In the genomic region with DNA sequence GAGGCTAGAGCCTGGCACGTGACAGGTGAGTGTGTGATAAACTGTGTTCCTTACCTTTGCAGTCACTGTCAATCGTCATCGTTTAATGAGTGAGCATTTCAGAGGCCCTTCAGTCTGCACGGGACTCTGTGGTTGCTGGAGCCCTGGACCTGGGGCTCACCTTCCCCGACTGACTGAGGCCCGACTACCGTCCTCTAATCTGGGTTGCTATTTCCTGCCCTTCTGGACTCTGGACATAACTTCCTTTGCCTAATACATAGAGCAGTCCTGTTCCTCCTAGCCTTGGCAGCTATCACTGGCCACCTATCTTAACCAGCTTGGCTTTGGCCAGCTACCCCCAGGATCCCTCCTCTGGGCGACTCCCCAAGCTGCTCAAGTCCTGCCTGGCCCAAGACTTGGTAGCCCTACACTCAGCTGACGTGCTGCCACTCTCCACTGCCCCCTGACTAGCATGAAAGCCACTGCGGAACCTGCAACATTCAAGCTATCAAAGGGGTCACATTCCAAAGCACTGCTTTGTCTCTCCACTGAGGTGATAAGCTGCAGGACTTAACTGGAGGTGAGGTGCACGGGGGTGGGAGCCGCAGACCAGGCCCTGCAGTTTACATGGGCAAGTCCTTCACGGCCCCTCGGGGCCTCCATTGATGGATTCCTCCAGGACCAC, we compare ENCODE assay signal across 19 cellular contexts. TPM values are rescaled to one million over a fixed set of nuclear protein-coding genes. Genes with fewer than 3 reads are reported as not detected.
DNase-seq lines count a peak whose midpoint lies in the region; FAIRE-seq and TF ChIP-seq lines count a peak whose summit lies in the region.
"Had no signal": no experiment of that assay in that cellular context is flagged by ENCODE, and none has a peak within 500 bp of the region (broad histone marks: within the 10 kb centered on the region; RNA-seq: fewer than 3 reads in every experiment).

No MANE protein-coding gene starts in this region.

- WGBS in small intestine, 3 donors, result 71 to 76% (median 73%) methylated on average over 14 of the region's 14 CpGs
- whole genome bisulfite sequencing in thyroid gland, 2 donors, result 78 to 92% methylated on average over 9 to 14 of the region's 14 CpGs

- peaks cover 31% of the 10 kb centered on the region for H3K4me1 Mint-ChIP-seq in activated naive CD4-positive, alpha-beta T cell treated with anti-CD3 and anti-CD28 coated beads, Interleukin-2, amount 50 U/mL, for 24 hours

- intact Hi-C loops in thyroid gland (cut with DNase I), result no loop called here

- H3K4me3 Mint-ChIP-seq in activated naive CD4-positive, alpha-beta T cell treated with anti-CD3 and anti-CD28 coated beads, Interleukin-2, amount 50 U/mL, for 24 hours, result no peak overlapping the region
- H3K4me3 Mint-ChIP-seq: activated CD4-positive, alpha-beta T cell treated with anti-CD3 and anti-CD28 coated beads, Interleukin-2, amount 10 ng/mL, durations not matched to agents 7 days and 5 days; stimulated activated naive CD8-positive, alpha-beta T cell treated with anti-CD3 and anti-CD28 coated beads, Interleukin-15, amount 100 ng/mL, for 72 hours had no signal

- FAIRE-seq in small intestine (lab: Jason Lieb, UNC), result no peak

- TF ChIP-seq POLR2A in thyroid gland (IDR thresholded peaks at IDR 0.05), result no peak

- in situ Hi-C loops in brain microvascular endothelial cell (cut with HindIII; ENCODE audit: low pct_ligation_motif_present, low sequenced_read_pairs), result no loop called here

- H3K9me3 Mint-ChIP-seq in activated naive CD4-positive, alpha-beta T cell treated with anti-CD3 and anti-CD28 coated beads, Interleukin-2, amount 50 U/mL, for 24 hours, result no peaks in the 10 kb centered on the region
- H3K9me3 Mint-ChIP-seq: activated CD4-positive, alpha-beta T cell treated with anti-CD3 and anti-CD28 coated beads, Interleukin-2, amount 10 ng/mL, durations not matched to agents 7 days and 5 days; stimulated activated naive CD8-positive, alpha-beta T cell treated with anti-CD3 and anti-CD28 coated beads, Interleukin-15, amount 100 ng/mL, for 72 hours had no signal

- no peaks in the 10 kb centered on the region for H3K27me3 Mint-ChIP-seq in activated naive CD4-positive, alpha-beta T cell treated with anti-CD3 and anti-CD28 coated beads, Interleukin-2, amount 50 U/mL, for 24 hours
- H3K27me3 Mint-ChIP-seq: activated CD4-positive, alpha-beta T cell treated with anti-CD3 and anti-CD28 coated beads, Interleukin-2, amount 10 ng/mL, durations not matched to agents 7 days and 5 days; stimulated activated naive CD8-positive, alpha-beta T cell treated with anti-CD3 and anti-CD28 coated beads, Interleukin-15, amount 100 ng/mL, for 72 hours had no signal

- H3K4me3 ChIP-seq in brain microvascular endothelial cell (ENCODE audit: low read depth, low read length) (no peak overlapping the region), small intestine (ENCODE audit: low read depth in 1 of 2, low read length in 2 of 2) (no peak overlapping the region), thyroid gland (replicated peaks in 1 of 3) (no peak overlapping the region)
- H3K4me3 ChIP-seq: left lung, smooth muscle cell had no signal

- H3K36me3 Mint-ChIP-seq in activated naive CD4-positive, alpha-beta T cell treated with anti-CD3 and anti-CD28 coated beads, Interleukin-2, amount 50 U/mL, for 24 hours, result no peaks in the 10 kb centered on the region
- H3K36me3 Mint-ChIP-seq: brain had no signal

- H3K27me3 ChIP-seq in brain microvascular endothelial cell (replicated peaks) (no peaks in the 10 kb centered on the region), small intestine (ENCODE audit: control insufficient read depth in 2 of 2, insufficient read depth in 2 of 2, low read length in 2 of 2) (no peaks in the 10 kb centered on the region), thyroid gland (no peaks in the 10 kb centered on the region)
- H3K27me3 ChIP-seq: left lung had no signal

- no peaks in the 10 kb centered on the region for H3K4me1 ChIP-seq in small intestine (ENCODE audit: control insufficient read depth in 2 of 2, insufficient read depth in 1 of 2, low read depth in 1 of 2, low read length in 1 of 2)
- H3K4me1 ChIP-seq in thyroid gland, result peaks cover 10 to 12% of the 10 kb centered on the region in 2 donors

- DNase-seq in activated naive CD4-positive, alpha-beta T cell treated with Interleukin-2 at 50 U/mL for 16 hours, result no peak
- DNase-seq in brain microvascular endothelial cell (no peak), iPS-NIHi7 (ENCODE audit: extremely low spot score) (peak; percentile 61), small intestine (peak; percentile 74), Ammon's horn (ENCODE audit: low spot score) (no peak), thyroid gland (no peak), NCI-H2171 (lab: John Stamatoyannopoulos, UW) (no peak)
- DNase-seq: activated CD4-positive, alpha-beta T cell treated with anti-CD3 and anti-CD28 coated beads, Interleukin-2, amount 10 ng/mL, durations not matched to agents 7 days and 5 days; glutamatergic neuron; left lung; NCI-H187 treated with DMSO at 0.1 percent for 48 hours; NCI-H748 treated with DMSO at 0.1 percent for 48 hours; stimulated activated naive CD8-positive, alpha-beta T cell treated with anti-CD3 and anti-CD28 coated beads, Interleukin-15, amount 100 ng/mL, for 72 hours; T-helper 9 cell had no signal

- TF ChIP-seq CTCF in brain microvascular endothelial cell (IDR thresholded peaks at IDR 0.05; ENCODE audit: low read depth, low read length, missing control alignments), result peak; percentile 25
- no peak for TF ChIP-seq CTCF in thyroid gland (IDR thresholded peaks at IDR 0.05)

- peak overlapping the region; percentile 23 for H3K27ac Mint-ChIP-seq in activated naive CD4-positive, alpha-beta T cell treated with anti-CD3 and anti-CD28 coated beads, Interleukin-2, amount 50 U/mL, for 24 hours

- H3K36me3 ChIP-seq in brain microvascular endothelial cell (replicated peaks), result no peaks in the 10 kb centered on the region
- no peaks in the 10 kb centered on the region for H3K36me3 ChIP-seq in small intestine (ENCODE audit: control insufficient read depth in 2 of 2, insufficient read depth in 2 of 2, low read length in 2 of 2)
- no peaks in the 10 kb centered on the region for H3K36me3 ChIP-seq in thyroid gland
- H3K36me3 ChIP-seq: left lung had no signal

- H3K9me3 ChIP-seq in small intestine (ENCODE audit: control insufficient read depth, low read depth) (no peaks in the 10 kb centered on the region), thyroid gland (no peaks in the 10 kb centered on the region)
- H3K9me3 ChIP-seq: left lung had no signal

- no peak overlapping the region for H3K27ac ChIP-seq in brain microvascular endothelial cell
- H3K27ac ChIP-seq in small intestine (ENCODE audit: low read depth in 1 of 2, low read length in 1 of 2), result no peak overlapping the region
- H3K27ac ChIP-seq in thyroid gland, result peak overlapping the region in 1 of 3 donors; percentile 70
- H3K27ac ChIP-seq: left lung had no signal

RNA-seq across cellular contexts. Expression of gene RAB17, which starts 11.1 kb away (rescaled TPM):
- polyA plus RNA-seq in small intestine, result 100 to 1,000 TPM in 2 of 3 donors, 10 to 100 TPM in 1; 52.8 to 613 (median 533) TPM
- 10 to 100 TPM; 37.6 to 88.1 (median 70.1) TPM for total RNA-seq in thyroid gland
- total RNA-seq: activated CD4-positive, alpha-beta T cell treated with anti-CD3 and anti-CD28 coated beads, Interleukin-2, amount 10 ng/mL, durations not matched to agents 7 days and 5 days had no signal
- polyA plus RNA-seq: neural cell had no signal

RNA-seq across cellular contexts. Expression of gene LRRFIP1, which starts 25.8 kb away (rescaled TPM):
- polyA plus RNA-seq in small intestine, result 10 to 100 TPM; 46.0 to 76.7 (median 53.0) TPM
- 100 to 1,000 TPM in 2 of 4 donors, 10 to 100 TPM in 2; 76.1 to 113 (median 96.6) TPM for total RNA-seq in thyroid gland

RNA-seq across cellular contexts. Expression of gene PRLH, which starts 35.2 kb away (rescaled TPM):
- polyA plus RNA-seq in small intestine, result not detected
- total RNA-seq in thyroid gland, result not detected
- total RNA-seq: A172; activated CD4-positive, alpha-beta T cell treated with anti-CD3 and anti-CD28 coated beads, Interleukin-2, amount 10 ng/mL, durations not matched to agents 7 days and 5 days; left lung; smooth muscle cell had no signal
- polyA plus RNA-seq: neural cell, smooth muscle cell had no signal

Comparison
In these comparisons a context has a peak if more than half of its experiments do, and no peak if none do; other contexts are left out.
1. DNase-seq: peak in iPS-NIHi7 (single experiment) and small intestine (single experiment); none in activated naive CD4-positive, alpha-beta T cell treated with Interleukin-2 at 50 U/mL for 16 hours (single experiment), brain microvascular endothelial cell (single experiment), Ammon's horn (single experiment), thyroid gland (0 of 2) and NCI-H2171 (single experiment).